13 cellular contexts compared by ENCODE assay signal in genomic region chr7:155649588-155649987, GRCh38.
"Had no signal": no experiment of that assay in that cellular context is flagged by ENCODE, and none has a peak within 500 bp of the region (broad histone marks: within the 10 kb centered on the region; RNA-seq: fewer than 3 reads in every experiment).

No MANE protein-coding gene starts in this region.

- H3K27ac Mint-ChIP-seq: activated CD4-positive, alpha-beta memory T cell treated with anti-CD3 and anti-CD28 coated beads, Interleukin-2, amount 10 ng/mL, durations not matched to agents 7 days and 5 days; dendritic cell treated with granulocyte-macrophage colony-stimulating factor and Interleukin-4, amounts not matched to agents 40 ng/mL and 50 ng/mL, for 4 days had no signal

- H3K4me3 ChIP-seq: hepatocyte, smooth muscle cell, suprapubic skin, upper lobe of right lung had no signal

- H3K27me3 Mint-ChIP-seq: activated CD4-positive, alpha-beta memory T cell treated with anti-CD3 and anti-CD28 coated beads, Interleukin-2, amount 10 ng/mL, durations not matched to agents 7 days and 5 days; dendritic cell treated with granulocyte-macrophage colony-stimulating factor and Interleukin-4, amounts not matched to agents 40 ng/mL and 50 ng/mL, for 4 days had no signal

- H3K4me2 ChIP-seq: hepatocyte, smooth muscle cell had no signal

- H3K4me3 Mint-ChIP-seq: activated CD4-positive, alpha-beta memory T cell treated with anti-CD3 and anti-CD28 coated beads, Interleukin-2, amount 10 ng/mL, durations not matched to agents 7 days and 5 days; dendritic cell treated with granulocyte-macrophage colony-stimulating factor and Interleukin-4, amounts not matched to agents 40 ng/mL and 50 ng/mL, for 4 days had no signal

- H3K27ac ChIP-seq: brain microvascular endothelial cell, hepatocyte, suprapubic skin, upper lobe of right lung had no signal

- ATAC-seq: right cardiac atrium; stimulated activated naive CD8-positive, alpha-beta T cell treated with anti-CD3 and anti-CD28 coated beads, Interleukin-15, Interleukin-2, amounts not matched to agents 100 U/mL and 50 U/mL, for 24 hours; upper lobe of right lung had no signal

- DNase-seq: activated CD4-positive, alpha-beta memory T cell treated with anti-CD3 and anti-CD28 coated beads, Interleukin-2, amount 10 ng/mL, durations not matched to agents 7 days and 5 days; activated CD4-positive, alpha-beta T cell treated with anti-CD3 and anti-CD28 coated beads for 1 hour; activated naive CD4-positive, alpha-beta T cell treated with anti-CD3 and anti-CD28 coated beads, Interleukin-2, amount 50 U/mL, for 16 hours; brain microvascular endothelial cell; cerebellar nuclear complex; right cardiac atrium; stimulated activated naive CD8-positive, alpha-beta T cell treated with anti-CD3 and anti-CD28 coated beads, Interleukin-15, Interleukin-2, amounts not matched to agents 100 U/mL and 50 U/mL, for 24 hours; SW 1271; upper lobe of right lung had no signal

- H3K36me3 ChIP-seq: upper lobe of right lung had no signal

- H2AFZ ChIP-seq: hepatocyte had no signal

- H3K27me3 ChIP-seq: brain microvascular endothelial cell, hepatocyte, suprapubic skin, upper lobe of right lung had no signal
